In the genomic region with DNA sequence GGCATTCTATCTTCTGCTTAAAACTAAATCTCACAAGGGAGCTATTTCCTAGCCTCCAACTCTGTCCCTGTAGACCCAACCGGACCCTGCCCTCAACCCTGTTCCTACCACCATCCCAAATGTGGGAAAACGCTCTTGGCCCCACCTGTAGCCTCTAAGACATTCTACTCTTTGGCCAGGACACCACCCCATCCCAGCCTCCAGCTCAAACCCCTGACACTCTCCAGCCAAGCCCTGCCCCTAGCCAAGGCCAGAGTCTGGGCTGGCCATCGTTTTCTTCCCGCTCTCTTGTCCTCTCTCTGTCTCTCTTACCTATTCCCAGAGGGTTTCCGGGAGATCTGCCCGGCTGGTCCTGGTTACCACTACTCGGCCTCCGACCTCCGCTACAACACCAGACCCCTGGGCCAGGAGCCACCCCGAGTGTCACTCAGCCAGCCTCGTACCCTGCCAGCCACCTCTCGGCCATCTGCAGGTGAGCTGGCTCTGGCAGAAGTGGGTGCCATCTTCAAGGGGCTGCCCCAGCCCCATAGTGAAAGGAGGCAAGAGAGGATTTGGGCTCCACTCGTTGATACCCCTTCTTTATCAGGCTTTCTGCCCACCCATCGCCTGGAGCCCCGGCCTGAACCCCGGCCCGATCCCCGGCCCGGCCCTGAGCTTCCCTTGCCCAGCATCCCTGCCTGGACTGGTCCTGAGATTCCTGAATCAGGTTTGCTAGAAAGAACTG, we compare ENCODE assay signal across 18 cellular contexts. TPM values are rescaled to one million over a fixed set of nuclear protein-coding genes. Genes with fewer than 3 reads are reported as not detected.
DNase-seq lines count a peak whose midpoint lies in the region; ATAC-seq and TF ChIP-seq lines count a peak whose summit lies in the region.
"Had no signal": no experiment of that assay in that cellular context is flagged by ENCODE, and none has a peak within 500 bp of the region (broad histone marks: within the 10 kb centered on the region; RNA-seq: fewer than 3 reads in every experiment).

No MANE protein-coding gene starts in this region.

- H3K36me3 ChIP-seq in esophagus squamous epithelium, result no peaks in the 10 kb centered on the region
- H3K36me3 ChIP-seq: cardiac muscle cell, left lung, SJSA1, spleen had no signal

- H3K36me3 Mint-ChIP-seq in activated T-cell treated with anti-CD3 and anti-CD28 coated beads, Interleukin-2, amount 50 U/mL, for 24 hours (ENCODE audit: low read depth), result no peaks in the 10 kb centered on the region
- H3K36me3 Mint-ChIP-seq in activated CD4-positive, alpha-beta memory T cell treated with anti-CD3 and anti-CD28 coated beads, Interleukin-2, amount 10 ng/mL, durations not matched to agents 7 days and 5 days (ENCODE audit: low read depth), result peaks cover 11% of the 10 kb centered on the region
- H3K36me3 Mint-ChIP-seq in stimulated activated naive B cell treated with anti-CD40 and anti-IgM and Interleukin-4, amounts not matched to agents 10 μg/mL and 1 μg/mL and 100 μg/mL, for 72 hours, result peaks cover 0 to 2% of the 10 kb centered on the region in 2 donors

- no peak for ATAC-seq in stimulated activated naive B cell treated with anti-CD40 and anti-IgM and Interleukin-4, amounts not matched to agents 10 μg/mL and 1 μg/mL and 100 μg/mL, for 72 hours (replicated peaks)
- ATAC-seq: left lung had no signal

- 77 to 84% methylated on average over 8 to 9 of the region's 19 CpGs for whole genome bisulfite sequencing in esophagus squamous epithelium, 2 donors

- CTCF ChIA-PET in activated CD4-positive, alpha-beta memory T cell treated with anti-CD3 and anti-CD28 coated beads, Interleukin-2, amount 10 ng/mL, durations not matched to agents 7 days and 5 days (lab: Charles Lee), result no interaction called here

- peaks cover 3% of the 10 kb centered on the region for H3K27me3 Mint-ChIP-seq in activated T-cell treated with anti-CD3 and anti-CD28 coated beads, Interleukin-2, amount 50 U/mL, for 24 hours
- H3K27me3 Mint-ChIP-seq in activated CD4-positive, alpha-beta memory T cell treated with anti-CD3 and anti-CD28 coated beads, Interleukin-2, amount 10 ng/mL, durations not matched to agents 7 days and 5 days, result peaks cover 3% of the 10 kb centered on the region
- H3K27me3 Mint-ChIP-seq in stimulated activated naive B cell treated with anti-CD40 and anti-IgM and Interleukin-4, amounts not matched to agents 10 μg/mL and 1 μg/mL and 100 μg/mL, for 72 hours, result peaks cover 7 to 23% of the 10 kb centered on the region in 2 donors

- no peaks in the 10 kb centered on the region for H3K9me3 Mint-ChIP-seq in activated T-cell treated with anti-CD3 and anti-CD28 coated beads, Interleukin-2, amount 50 U/mL, for 24 hours
- no peaks in the 10 kb centered on the region for H3K9me3 Mint-ChIP-seq in activated CD4-positive, alpha-beta memory T cell treated with anti-CD3 and anti-CD28 coated beads, Interleukin-2, amount 10 ng/mL, durations not matched to agents 7 days and 5 days
- H3K9me3 Mint-ChIP-seq in stimulated activated naive B cell treated with anti-CD40 and anti-IgM and Interleukin-4, amounts not matched to agents 10 μg/mL and 1 μg/mL and 100 μg/mL, for 72 hours, result peaks cover 2 to 3% of the 10 kb centered on the region in 2 donors

- peak overlapping the region; percentile 95 to 97 (median 96) for H3K27ac ChIP-seq in esophagus squamous epithelium
- H3K27ac ChIP-seq: cardiac muscle cell, left lung, SJSA1, WERI-Rb-1 had no signal

- intact Hi-C loops in esophagus squamous epithelium (cut with DNase I), result loop anchor here (5.0 to 10.0 kb wide), 2 partner anchors 109 to 183 kb away; partner anchors contain the start of genes COQ8B, ITPKC and SERTAD1

- no peaks in the 10 kb centered on the region for H3K9me3 ChIP-seq in esophagus squamous epithelium
- H3K9me3 ChIP-seq: left lung, SJSA1, spleen had no signal

- DNase-seq in activated T-cell treated with anti-CD3 and anti-CD28 coated beads, Interleukin-2, amount 50 U/mL, for 24 hours, result no peak
- no peak for DNase-seq in activated T-cell treated with anti-CD3 and anti-CD28 coated beads, Interleukin-2, amount 50 U/mL, for 1 hour
- no peak for DNase-seq in activated CD4-positive, alpha-beta memory T cell treated with anti-CD3 and anti-CD28 coated beads, Interleukin-2, amount 10 ng/mL, durations not matched to agents 7 days and 5 days
- DNase-seq in esophagus squamous epithelium (lab: John Stamatoyannopoulos, UW) (no peak), UCSD-AML1 (lab: John Stamatoyannopoulos, UW; ENCODE audit: unreplicated experiment) (no peak), COLO829 (ENCODE audit: low spot score) (no peak), mesenteric fat pad (ENCODE audit: low spot score) (no peak)
- DNase-seq in stimulated activated naive B cell treated with anti-CD40 and anti-IgM and Interleukin-4, amounts not matched to agents 10 μg/mL and 1 μg/mL and 100 μg/mL, for 72 hours, result no peak
- DNase-seq: ACHN; hippocampal formation; NCI-H2107; NK-92 treated with Interleukin-12 subunit alpha and Interleukin-12 subunit beta, amount 100 ng/mL, for 24 hours; nucleus accumbens; spleen; WERI-Rb-1 had no signal

- peak overlapping the region; percentile 15 for H3K4me3 Mint-ChIP-seq in activated T-cell treated with anti-CD3 and anti-CD28 coated beads, Interleukin-2, amount 50 U/mL, for 24 hours
- H3K4me3 Mint-ChIP-seq in activated CD4-positive, alpha-beta memory T cell treated with anti-CD3 and anti-CD28 coated beads, Interleukin-2, amount 10 ng/mL, durations not matched to agents 7 days and 5 days, result peak overlapping the region; percentile 53
- peak overlapping the region; percentile 3 to 26 for H3K4me3 Mint-ChIP-seq in stimulated activated naive B cell treated with anti-CD40 and anti-IgM and Interleukin-4, amounts not matched to agents 10 μg/mL and 1 μg/mL and 100 μg/mL, for 72 hours

- H3K27ac Mint-ChIP-seq in activated T-cell treated with anti-CD3 and anti-CD28 coated beads, Interleukin-2, amount 50 U/mL, for 24 hours, result peak overlapping the region; percentile 20
- peak overlapping the region; percentile 18 for H3K27ac Mint-ChIP-seq in activated CD4-positive, alpha-beta memory T cell treated with anti-CD3 and anti-CD28 coated beads, Interleukin-2, amount 10 ng/mL, durations not matched to agents 7 days and 5 days
- peak overlapping the region; percentile 82 for H3K27ac Mint-ChIP-seq in stimulated activated naive B cell treated with anti-CD40 and anti-IgM and Interleukin-4, amounts not matched to agents 10 μg/mL and 1 μg/mL and 100 μg/mL, for 72 hours

- H3K4me3 ChIP-seq in esophagus squamous epithelium, result no peak overlapping the region
- H3K4me3 ChIP-seq: cardiac muscle cell, left lung, SJSA1, spleen had no signal

- no peak for TF ChIP-seq POLR2A in esophagus squamous epithelium (IDR thresholded peaks at IDR 0.05)

- H3K4me1 ChIP-seq in esophagus squamous epithelium, result peaks cover 58 to 98% (median 64%) of the 10 kb centered on the region in 3 donors

- peaks cover 78% of the 10 kb centered on the region for H3K4me1 Mint-ChIP-seq in activated T-cell treated with anti-CD3 and anti-CD28 coated beads, Interleukin-2, amount 50 U/mL, for 24 hours (ENCODE audit: low read depth)
- H3K4me1 Mint-ChIP-seq in activated CD4-positive, alpha-beta memory T cell treated with anti-CD3 and anti-CD28 coated beads, Interleukin-2, amount 10 ng/mL, durations not matched to agents 7 days and 5 days, result peaks cover 83% of the 10 kb centered on the region
- H3K4me1 Mint-ChIP-seq in stimulated activated naive B cell treated with anti-CD40 and anti-IgM and Interleukin-4, amounts not matched to agents 10 μg/mL and 1 μg/mL and 100 μg/mL, for 72 hours, result peaks cover 45 to 60% of the 10 kb centered on the region in 2 donors

- H3K27me3 ChIP-seq in esophagus squamous epithelium, result no peaks in the 10 kb centered on the region
- H3K27me3 ChIP-seq: cardiac muscle cell, SJSA1 had no signal

- no peak for TF ChIP-seq CTCF in esophagus squamous epithelium (IDR thresholded peaks at IDR 0.05)

- POLR2A ChIA-PET in activated CD4-positive, alpha-beta memory T cell treated with anti-CD3 and anti-CD28 coated beads, Interleukin-2, amount 10 ng/mL, durations not matched to agents 7 days and 5 days (lab: Charles Lee), result interaction anchor here (2.2 kb wide), 1 partner anchor 656 kb away, joined by 7 read pairs; the partner anchor contains the start of gene HNRNPUL1

RNA-seq across cellular contexts. Expression of gene LTBP4, which starts 6.9 kb away (rescaled TPM):
- 100 to 1,000 TPM; 121 to 122 TPM for total RNA-seq in activated CD4-positive, alpha-beta memory T cell treated with anti-CD3 and anti-CD28 coated beads, Interleukin-2, amount 10 ng/mL, durations not matched to agents 7 days and 5 days
- 100 to 1,000 TPM in 1 of 4 donors, 10 to 100 TPM in 3; 43.5 to 249 (median 65.5) TPM for total RNA-seq in esophagus squamous epithelium
- 217 TPM for total RNA-seq in mesenteric fat pad

RNA-seq across cellular contexts. Expression of gene SHKBP1, which starts 31.4 kb away (rescaled TPM):
- total RNA-seq in activated CD4-positive, alpha-beta memory T cell treated with anti-CD3 and anti-CD28 coated beads, Interleukin-2, amount 10 ng/mL, durations not matched to agents 7 days and 5 days, result 100 to 1,000 TPM; 139 to 150 TPM
- total RNA-seq in esophagus squamous epithelium (10 to 100 TPM; 42.3 to 77.9 (median 49.8) TPM), mesenteric fat pad (54.3 TPM)

Comparison
In these comparisons a context has a peak if more than half of its experiments do, and no peak if none do; other contexts are left out.
1. H3K27ac Mint-ChIP-seq: peak in every context shown above with its lines; median percentile 82 in stimulated activated naive B cell treated with anti-CD40 and anti-IgM and Interleukin-4, amounts not matched to agents 10 μg/mL and 1 μg/mL and 100 μg/mL, for 72 hours; 20 in activated T-cell treated with anti-CD3 and anti-CD28 coated beads, Interleukin-2, amount 50 U/mL, for 24 hours; 18 in activated CD4-positive, alpha-beta memory T cell treated with anti-CD3 and anti-CD28 coated beads, Interleukin-2, amount 10 ng/mL, durations not matched to agents 7 days and 5 days.